Comparison of ENCODE assay signal across 11 cellular contexts in genomic region chr5:67773439-67773988, GRCh38.
DNase-seq lines count a peak whose midpoint lies in the region; ATAC-seq and TF ChIP-seq lines count a peak whose summit lies in the region.
"Had no signal": no experiment of that assay in that cellular context is flagged by ENCODE, and none has a peak within 500 bp of the region (broad histone marks: within the 10 kb centered on the region; RNA-seq: fewer than 3 reads in every experiment).

No MANE protein-coding gene starts in this region.

- WGBS in transverse colon (ENCODE audit: low coverage in 1 of 2), 2 donors = 30 to 51% methylated on average over 3 of the region's 3 CpGs

- POLR2A ChIA-PET in activated naive CD8-positive, alpha-beta T cell treated with anti-CD3 and anti-CD28 coated beads, Interleukin-2, amount 10 ng/mL, durations not matched to agents 7 days and 5 days (lab: Charles Lee) = no interaction called here
- POLR2A ChIA-PET in activated CD4-positive, alpha-beta memory T cell treated with anti-CD3 and anti-CD28 coated beads, Interleukin-2, amount 10 ng/mL, durations not matched to agents 7 days and 5 days (lab: Charles Lee) = no interaction called here

- H3K27me3 ChIP-seq in dorsolateral prefrontal cortex = no peaks in the 10 kb centered on the region
- H3K27me3 ChIP-seq in transverse colon = no peaks in the 10 kb centered on the region

- peaks cover 6% of the 10 kb centered on the region for H3K27me3 Mint-ChIP-seq in activated naive CD8-positive, alpha-beta T cell treated with anti-CD3 and anti-CD28 coated beads, Interleukin-2, amount 10 ng/mL, durations not matched to agents 7 days and 5 days
- peaks cover 8% of the 10 kb centered on the region for H3K27me3 Mint-ChIP-seq in activated naive CD8-positive, alpha-beta T cell treated with anti-CD3 and anti-CD28 coated beads for 36 hours
- peaks cover 4% of the 10 kb centered on the region for H3K27me3 Mint-ChIP-seq in activated CD4-positive, alpha-beta memory T cell treated with anti-CD3 and anti-CD28 coated beads, Interleukin-2, amount 10 ng/mL, durations not matched to agents 7 days and 5 days

- H3K4me3 ChIP-seq in dorsolateral prefrontal cortex = peak overlapping the region in 2 of 59 donors; percentile 6 to 10
- no peak overlapping the region for H3K4me3 ChIP-seq in transverse colon

- intact Hi-C loops in dorsolateral prefrontal cortex (cut with DNase I) = loop anchor here in 1 of 2 donors (2.0 kb wide), 1 partner anchor 41 kb away; no protein-coding TSS in a partner anchor
- intact Hi-C loops in transverse colon (cut with DNase I; ENCODE audit: low total_unique reads) = no loop called here

- peaks cover 0 to 22% (median 16%) of the 10 kb centered on the region in 4 donors for H3K4me1 ChIP-seq in transverse colon

- CTCF ChIA-PET in activated CD4-positive, alpha-beta memory T cell treated with anti-CD3 and anti-CD28 coated beads, Interleukin-2, amount 10 ng/mL, durations not matched to agents 7 days and 5 days (lab: Charles Lee) = no interaction called here

- in situ Hi-C loops in transverse colon (cut with MboI; ENCODE audit: low pct_ligation_motif_present in 1 of 4, low pct_unique_long_range_greater_than_20kb in 1 of 4, low sequenced_read_pairs in 3 of 4) = no loop called here

- peaks cover 2% of the 10 kb centered on the region for H3K9me3 Mint-ChIP-seq in activated naive CD8-positive, alpha-beta T cell treated with anti-CD3 and anti-CD28 coated beads, Interleukin-2, amount 10 ng/mL, durations not matched to agents 7 days and 5 days
- no peaks in the 10 kb centered on the region for H3K9me3 Mint-ChIP-seq in activated naive CD8-positive, alpha-beta T cell treated with anti-CD3 and anti-CD28 coated beads for 36 hours
- peaks cover 5% of the 10 kb centered on the region for H3K9me3 Mint-ChIP-seq in activated CD4-positive, alpha-beta memory T cell treated with anti-CD3 and anti-CD28 coated beads, Interleukin-2, amount 10 ng/mL, durations not matched to agents 7 days and 5 days

- H3K36me3 ChIP-seq in transverse colon = no peaks in the 10 kb centered on the region
- H3K36me3 ChIP-seq: WERI-Rb-1 had no signal

- H3K36me3 Mint-ChIP-seq in activated naive CD8-positive, alpha-beta T cell treated with anti-CD3 and anti-CD28 coated beads, Interleukin-2, amount 10 ng/mL, durations not matched to agents 7 days and 5 days = no peaks in the 10 kb centered on the region
- H3K36me3 Mint-ChIP-seq in activated naive CD8-positive, alpha-beta T cell treated with anti-CD3 and anti-CD28 coated beads for 36 hours = no peaks in the 10 kb centered on the region
- no peaks in the 10 kb centered on the region for H3K36me3 Mint-ChIP-seq in activated CD4-positive, alpha-beta memory T cell treated with anti-CD3 and anti-CD28 coated beads, Interleukin-2, amount 10 ng/mL, durations not matched to agents 7 days and 5 days (ENCODE audit: low read depth)

- no peaks in the 10 kb centered on the region for H3K4me1 Mint-ChIP-seq in activated naive CD8-positive, alpha-beta T cell treated with anti-CD3 and anti-CD28 coated beads, Interleukin-2, amount 10 ng/mL, durations not matched to agents 7 days and 5 days
- no peaks in the 10 kb centered on the region for H3K4me1 Mint-ChIP-seq in activated naive CD8-positive, alpha-beta T cell treated with anti-CD3 and anti-CD28 coated beads for 36 hours
- no peaks in the 10 kb centered on the region for H3K4me1 Mint-ChIP-seq in activated CD4-positive, alpha-beta memory T cell treated with anti-CD3 and anti-CD28 coated beads, Interleukin-2, amount 10 ng/mL, durations not matched to agents 7 days and 5 days

- TF ChIP-seq POLR2A in transverse colon (IDR thresholded peaks at IDR 0.05) = no peak

- H3K27ac ChIP-seq in dorsolateral prefrontal cortex (peak overlapping the region; percentile 31 to 98 (median 89)), transverse colon (peak overlapping the region in 3 of 4 donors; percentile 17 to 44 (median 34))
- H3K27ac ChIP-seq: WERI-Rb-1 had no signal

- DNase-seq in activated naive CD8-positive, alpha-beta T cell treated with anti-CD3 and anti-CD28 coated beads, Interleukin-2, amount 10 ng/mL, durations not matched to agents 7 days and 5 days = no peak
- DNase-seq in activated naive CD8-positive, alpha-beta T cell treated with anti-CD3 and anti-CD28 coated beads for 36 hours = no peak
- peak; percentile 10 to 92 (median 72) for DNase-seq in dorsolateral prefrontal cortex
- peak; percentile 91 for DNase-seq in medulla oblongata (ENCODE audit: extremely low spot score)
- DNase-seq in transverse colon = peak; percentile 20
- no peak for DNase-seq in NCI-H345 (lab: John Stamatoyannopoulos, UW)
- DNase-seq in activated CD4-positive, alpha-beta memory T cell treated with anti-CD3 and anti-CD28 coated beads, Interleukin-2, amount 10 ng/mL, durations not matched to agents 7 days and 5 days = no peak
- DNase-seq in AML-193 (lab: John Stamatoyannopoulos, UW) = no peak
- DNase-seq: NCI-H510A treated with DMSO at 0.1 percent for 48 hours, WERI-Rb-1 had no signal

- H3K4me3 Mint-ChIP-seq in activated naive CD8-positive, alpha-beta T cell treated with anti-CD3 and anti-CD28 coated beads, Interleukin-2, amount 10 ng/mL, durations not matched to agents 7 days and 5 days = no peak overlapping the region
- H3K4me3 Mint-ChIP-seq in activated naive CD8-positive, alpha-beta T cell treated with anti-CD3 and anti-CD28 coated beads for 36 hours = no peak overlapping the region
- H3K4me3 Mint-ChIP-seq in activated CD4-positive, alpha-beta memory T cell treated with anti-CD3 and anti-CD28 coated beads, Interleukin-2, amount 10 ng/mL, durations not matched to agents 7 days and 5 days = no peak overlapping the region

- TF ChIP-seq CTCF in dorsolateral prefrontal cortex (IDR thresholded peaks at IDR 0.05 in 54 of 56, conservative IDR thresholded peaks at IDR 0.05 in 2 of 56; ENCODE audit: low read depth in 1 of 56, partially characterized antibody in 56 of 56) (peak in 5 of 56 donors; percentile 10 to 19 (median 16)), transverse colon (IDR thresholded peaks at IDR 0.05) (no peak)

- no peak for ATAC-seq in activated naive CD8-positive, alpha-beta T cell treated with anti-CD3 and anti-CD28 coated beads, Interleukin-2, amount 10 ng/mL, durations not matched to agents 7 days and 5 days (ENCODE audit: low read depth)
- ATAC-seq: left lobe of liver had no signal

- no peaks in the 10 kb centered on the region for H3K9me3 ChIP-seq in transverse colon

- no peak for TF ChIP-seq EP300 in transverse colon (IDR thresholded peaks at IDR 0.05; ENCODE audit: low read depth)

- H3K27ac Mint-ChIP-seq in activated naive CD8-positive, alpha-beta T cell treated with anti-CD3 and anti-CD28 coated beads, Interleukin-2, amount 10 ng/mL, durations not matched to agents 7 days and 5 days = peak overlapping the region; percentile 5
- no peak overlapping the region for H3K27ac Mint-ChIP-seq in activated naive CD8-positive, alpha-beta T cell treated with anti-CD3 and anti-CD28 coated beads for 36 hours
- H3K27ac Mint-ChIP-seq in activated CD4-positive, alpha-beta memory T cell treated with anti-CD3 and anti-CD28 coated beads, Interleukin-2, amount 10 ng/mL, durations not matched to agents 7 days and 5 days = no peak overlapping the region

Comparison
In these comparisons a context has a peak if more than half of its experiments do, and no peak if none do; other contexts are left out.
1. DNase-seq: peak in dorsolateral prefrontal cortex (10 of 10), medulla oblongata (single experiment) and transverse colon (single experiment); none in activated naive CD8-positive, alpha-beta T cell treated with anti-CD3 and anti-CD28 coated beads, Interleukin-2, amount 10 ng/mL, durations not matched to agents 7 days and 5 days (single experiment), activated naive CD8-positive, alpha-beta T cell treated with anti-CD3 and anti-CD28 coated beads for 36 hours (single experiment), NCI-H345 (single experiment), activated CD4-positive, alpha-beta memory T cell treated with anti-CD3 and anti-CD28 coated beads, Interleukin-2, amount 10 ng/mL, durations not matched to agents 7 days and 5 days (single experiment) and AML-193 (0 of 2).